In genomic region chr5:141703133-141703561, GRCh38 we compare ENCODE assay signal across 8 cellular contexts. TPM values are rescaled to one million over a fixed set of nuclear protein-coding genes. Genes with fewer than 3 reads are reported as not detected.
DNase-seq lines count a peak whose midpoint lies in the region; ATAC-seq and TF ChIP-seq lines count a peak whose summit lies in the region.

No MANE protein-coding gene starts in this region.

- no peaks in the 10 kb centered on the region for H3K36me3 Mint-ChIP-seq in endodermal cell (ENCODE audit: low read depth)
- no peaks in the 10 kb centered on the region for H3K36me3 Mint-ChIP-seq in activated naive CD4-positive, alpha-beta T cell treated with anti-CD3 and anti-CD28 coated beads, Interleukin-2, amount 50 U/mL, for 72 hours

- H3K9ac ChIP-seq in endodermal cell (ENCODE audit: extremely low read depth, low read length, poor library complexity, severe bottlenecking): no peak overlapping the region

- H3K9me3 Mint-ChIP-seq in endodermal cell: no peaks in the 10 kb centered on the region
- no peaks in the 10 kb centered on the region for H3K9me3 Mint-ChIP-seq in activated naive CD4-positive, alpha-beta T cell treated with anti-CD3 and anti-CD28 coated beads, Interleukin-2, amount 50 U/mL, for 72 hours

- H3K9me3 ChIP-seq in endodermal cell (ENCODE audit: control insufficient read depth, low read length) (no peaks in the 10 kb centered on the region), osteoblast (ENCODE audit: low read depth, low read length) (no peaks in the 10 kb centered on the region)

- H4K20me1 ChIP-seq in osteoblast (ENCODE audit: insufficient read depth, low read length): no peaks in the 10 kb centered on the region

- no peak for ATAC-seq in activated naive CD4-positive, alpha-beta T cell treated with anti-CD3 and anti-CD28 coated beads, Interleukin-2, amount 50 U/mL, for 72 hours

- no peaks in the 10 kb centered on the region for H3K4me1 ChIP-seq in endodermal cell (ENCODE audit: control insufficient read depth, insufficient read depth, low read length)
- H3K4me1 ChIP-seq in osteoblast (ENCODE audit: insufficient read depth, low read length): peaks cover 16% of the 10 kb centered on the region

- WGBS in endodermal cell (ENCODE audit: insufficient coverage in 1 of 2, insufficient read length in 1 of 2), 2 experiments: 24 to 29% methylated on average over 9 to 16 of the region's 16 CpGs

- H3K4me2 ChIP-seq in osteoblast (ENCODE audit: insufficient read depth, low read length): peak overlapping the region; percentile 91

- peaks cover 4% of the 10 kb centered on the region for H3K4me1 Mint-ChIP-seq in endodermal cell

- no peak overlapping the region for H3K27ac Mint-ChIP-seq in endodermal cell
- H3K27ac Mint-ChIP-seq in activated naive CD4-positive, alpha-beta T cell treated with anti-CD3 and anti-CD28 coated beads, Interleukin-2, amount 50 U/mL, for 72 hours: no peak overlapping the region

- TF ChIP-seq CTCF in endodermal cell (conservative IDR thresholded peaks at IDR 0.05) (no peak), osteoblast (IDR thresholded peaks at IDR 0.05; ENCODE audit: extremely low read depth, low read depth, low read length) (no peak)

- no peaks in the 10 kb centered on the region for H3K27me3 Mint-ChIP-seq in endodermal cell (ENCODE audit: insufficient read depth)

- H3K36me3 ChIP-seq in endodermal cell (ENCODE audit: control insufficient read depth, insufficient read depth, low read length) (no peaks in the 10 kb centered on the region), osteoblast (ENCODE audit: insufficient read depth, low read length) (no peaks in the 10 kb centered on the region)

- no peak overlapping the region for H3K27ac ChIP-seq in endodermal cell (ENCODE audit: low read depth, low read length)
- no peak overlapping the region for H3K27ac ChIP-seq in osteoblast (ENCODE audit: low read depth, low read length)

- peak; percentile 6 for DNase-seq in COLO668 (lab: John Stamatoyannopoulos, UW; ENCODE audit: unreplicated experiment)
- peak; percentile 66 for DNase-seq in NCI-H748 treated with DMSO at 0.1 percent for 48 hours (lab: John Stamatoyannopoulos, UW)
- no peak for DNase-seq in endodermal cell
- no peak for DNase-seq in osteoblast (ENCODE audit: insufficient read length, low spot score, missing footprints)
- DNase-seq in NCI-H1694 treated with DMSO at 0.1 percent for 48 hours (lab: John Stamatoyannopoulos, UW): no peak
- DNase-seq in hippocampal formation (lab: John Stamatoyannopoulos, UW): no peak
- no peak for DNase-seq in activated naive CD4-positive, alpha-beta T cell treated with anti-CD3 and anti-CD28 coated beads, Interleukin-2, amount 50 U/mL, for 72 hours (ENCODE audit: low spot score in 2 of 2)
- no peak for DNase-seq in T-helper 9 cell

- H3K27me3 ChIP-seq in endodermal cell (ENCODE audit: control insufficient read depth, insufficient read depth, low read length, poor library complexity, severe bottlenecking) (peaks cover 83% of the 10 kb centered on the region), osteoblast (ENCODE audit: insufficient read depth, low read length) (peaks cover 58% of the 10 kb centered on the region)

- no peak overlapping the region for H2AFZ ChIP-seq in osteoblast (ENCODE audit: low read length)

- no peaks in the 10 kb centered on the region for H3K79me2 ChIP-seq in osteoblast (ENCODE audit: insufficient read depth, low read length)

- H3K4me3 ChIP-seq in endodermal cell (ENCODE audit: low read length): peak overlapping the region; percentile 79
- peak overlapping the region; percentile 73 for H3K4me3 ChIP-seq in osteoblast (ENCODE audit: insufficient read depth, low read length)

- peak overlapping the region; percentile 58 for H3K4me3 Mint-ChIP-seq in endodermal cell

RNA-seq across cellular contexts. Expression of gene ARAP3, which starts 21.1 kb away (rescaled TPM):
- total RNA-seq in endodermal cell: 10 to 100 TPM; 32.5 to 41.3 TPM
- polyA plus RNA-seq in endodermal cell (2013, experiment 1 of 2): 29.7 TPM
- polyA plus RNA-seq in endodermal cell (2013, experiment 2 of 2): 27.0 TPM
- 2.1 and 2.2 TPM in 2 replicates for total RNA-seq in osteoblast
- total RNA-seq in activated naive CD4-positive, alpha-beta T cell treated with anti-CD3 and anti-CD28 coated beads, Interleukin-2, amount 50 U/mL, for 72 hours: 1 to 10 TPM; 2.7 to 8.3 TPM

RNA-seq across cellular contexts. Expression of gene FCHSD1, which starts 51.9 kb away (rescaled TPM):
- total RNA-seq in endodermal cell: 10 to 100 TPM; 34.8 to 41.7 TPM
- polyA plus RNA-seq in endodermal cell (2013, experiment 1 of 2): 30.3 TPM
- polyA plus RNA-seq in endodermal cell (2013, experiment 2 of 2): 23.9 TPM
- 21.8 and 22.4 TPM in 2 replicates for total RNA-seq in osteoblast
- 10 to 100 TPM; 44.9 to 62.9 TPM for total RNA-seq in activated naive CD4-positive, alpha-beta T cell treated with anti-CD3 and anti-CD28 coated beads, Interleukin-2, amount 50 U/mL, for 72 hours

Comparison
In these comparisons a context has a peak if more than half of its experiments do, and no peak if none do; other contexts are left out.
1. DNase-seq: peak in COLO668 (single experiment) and NCI-H748 treated with DMSO at 0.1 percent for 48 hours (single experiment); none in endodermal cell (single experiment), osteoblast (single experiment), NCI-H1694 treated with DMSO at 0.1 percent for 48 hours (single experiment), hippocampal formation (0 of 2), activated naive CD4-positive, alpha-beta T cell treated with anti-CD3 and anti-CD28 coated beads, Interleukin-2, amount 50 U/mL, for 72 hours (0 of 2) and T-helper 9 cell (single experiment).